ENCODE assay signal across 21 cellular contexts in the genomic region with DNA sequence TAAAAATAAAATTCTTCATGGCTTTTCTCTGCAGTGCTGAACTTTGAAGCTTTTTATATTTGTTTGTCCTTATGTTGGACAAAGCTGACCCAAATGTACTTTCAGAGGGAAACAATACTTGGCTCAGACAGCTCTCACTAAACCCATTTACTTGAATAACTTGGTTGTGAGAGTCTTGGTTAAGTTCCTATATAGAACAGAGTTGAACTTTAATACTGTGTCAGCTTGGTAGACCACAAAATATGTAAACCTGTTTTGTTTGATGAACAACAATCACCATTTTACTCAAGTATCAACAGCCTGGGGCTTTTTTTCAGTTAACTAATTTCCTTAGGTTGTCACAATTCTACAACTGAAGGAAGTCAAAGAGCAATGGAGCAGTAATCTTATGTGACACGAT.
"Had no signal": no experiment of that assay in that cellular context is flagged by ENCODE, and none has a peak within 500 bp of the region (broad histone marks: within the 10 kb centered on the region; RNA-seq: fewer than 3 reads in every experiment).

No MANE protein-coding gene starts in this region.

- ATAC-seq: heart left ventricle; naive thymus-derived CD8-positive, alpha-beta T cell; psoas muscle; right lobe of liver; stimulated activated effector memory CD8-positive, alpha-beta T cell treated with anti-CD3 and anti-CD28 coated beads, Interleukin-12 subunit alpha, Interleukin-12 subunit beta, amount 100 ng/mL, for 72 hours; stimulated activated naive CD8-positive, alpha-beta T cell treated with anti-CD3 and anti-CD28 coated beads, Interleukin-15, Interleukin-2, amounts not matched to agents 100 U/mL and 50 U/mL, for 24 hours had no signal

- H3K4me3 ChIP-seq: coronary artery, esophagus muscularis mucosa, heart left ventricle, psoas muscle, right lobe of liver, suprapubic skin, thyroid gland had no signal

- H3K4me3 Mint-ChIP-seq: endodermal cell; naive thymus-derived CD8-positive, alpha-beta T cell; stimulated activated effector memory CD8-positive, alpha-beta T cell treated with anti-CD3 and anti-CD28 coated beads, Interleukin-12 subunit alpha, Interleukin-12 subunit beta, amount 100 ng/mL, for 72 hours; type B pancreatic cell had no signal

- H3K27me3 Mint-ChIP-seq: naive thymus-derived CD8-positive, alpha-beta T cell; type B pancreatic cell had no signal

- H3K4me1 ChIP-seq: esophagus muscularis mucosa, heart left ventricle, psoas muscle, right lobe of liver, suprapubic skin, thyroid gland had no signal

- H3K4me1 Mint-ChIP-seq: endodermal cell; naive thymus-derived CD8-positive, alpha-beta T cell; stimulated activated effector memory CD8-positive, alpha-beta T cell treated with anti-CD3 and anti-CD28 coated beads, Interleukin-12 subunit alpha, Interleukin-12 subunit beta, amount 100 ng/mL, for 72 hours had no signal

- H3K27ac ChIP-seq: coronary artery, esophagus muscularis mucosa, heart left ventricle, neutrophil, psoas muscle, right lobe of liver, suprapubic skin, thyroid gland had no signal

- H3K9me3 Mint-ChIP-seq: endodermal cell, type B pancreatic cell had no signal

- H3K36me3 ChIP-seq: esophagus muscularis mucosa, heart left ventricle, neutrophil, right lobe of liver, suprapubic skin, thyroid gland had no signal

- FAIRE-seq: islet of Langerhans, urothelium cell line had no signal

- H3K27me3 ChIP-seq: esophagus muscularis mucosa, heart left ventricle, neutrophil, right lobe of liver, suprapubic skin, thyroid gland had no signal

- H3K27ac Mint-ChIP-seq: endodermal cell; naive thymus-derived CD8-positive, alpha-beta T cell; stimulated activated effector memory CD8-positive, alpha-beta T cell treated with anti-CD3 and anti-CD28 coated beads, Interleukin-12 subunit alpha, Interleukin-12 subunit beta, amount 100 ng/mL, for 72 hours; type B pancreatic cell had no signal

- H3K36me3 Mint-ChIP-seq: naive thymus-derived CD8-positive, alpha-beta T cell; stimulated activated effector memory CD8-positive, alpha-beta T cell treated with anti-CD3 and anti-CD28 coated beads, Interleukin-12 subunit alpha, Interleukin-12 subunit beta, amount 100 ng/mL, for 72 hours; type B pancreatic cell had no signal

- H3K9me3 ChIP-seq: esophagus muscularis mucosa, neutrophil, psoas muscle, right lobe of liver, suprapubic skin, thyroid gland had no signal

- DNase-seq: effector CD4-positive, alpha-beta T cell; endodermal cell; heart left ventricle; hippocampal formation; kidney glomerular epithelial cell; naive thymus-derived CD8-positive, alpha-beta T cell; psoas muscle; retina; right lobe of liver; stimulated activated CD4-positive, alpha-beta T cell treated with anti-CD3 and anti-CD28 coated beads, Interleukin-4, amount 100 ng/mL, for 1 hour; stimulated activated CD8-positive, alpha-beta memory T cell treated with anti-CD3 and anti-CD28 coated beads, Interleukin-4, amount 100 ng/mL, for 48 hours; stimulated activated naive CD8-positive, alpha-beta T cell treated with anti-CD3 and anti-CD28 coated beads, Interleukin-15, Interleukin-2, amounts not matched to agents 100 U/mL and 50 U/mL, for 24 hours; thyroid gland had no signal
